In the genomic region with DNA sequence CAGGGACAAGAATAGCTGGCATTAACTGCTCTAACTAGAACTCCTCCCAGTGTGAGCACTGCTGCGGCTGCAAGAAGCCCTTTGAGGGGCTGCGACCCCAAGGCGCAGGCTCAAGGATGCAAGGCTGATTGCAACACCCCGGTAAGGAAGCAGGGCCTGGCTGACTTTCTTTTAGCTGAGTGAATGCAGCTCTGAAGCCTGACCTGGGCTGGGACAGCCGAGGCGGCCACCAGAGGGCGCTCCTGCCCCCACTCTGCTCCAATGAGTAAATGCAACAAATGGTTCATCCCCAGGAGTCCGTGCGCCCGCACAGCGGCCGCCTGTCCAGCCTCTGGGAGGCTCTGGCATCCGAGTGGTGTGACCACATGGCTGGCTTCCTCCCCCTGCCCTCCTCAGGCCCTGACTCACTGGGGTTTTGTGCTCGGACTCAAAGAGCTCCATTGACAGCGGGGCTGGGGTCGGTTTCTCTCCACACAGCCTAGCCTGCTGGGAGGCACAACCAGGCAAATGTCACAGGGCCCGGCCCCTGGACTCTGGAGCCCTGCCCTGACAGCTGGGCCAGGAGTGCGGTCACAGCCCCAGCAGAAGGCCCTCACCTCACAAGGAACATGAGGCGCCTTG, we compare ENCODE assay signal across 8 cellular contexts. TPM values are rescaled to one million over a fixed set of nuclear protein-coding genes. Genes with fewer than 3 reads are reported as not detected.
A peak's percentile ranks its signal among the peaks of the same experiment; 100 is the strongest.
DNase-seq lines count a peak whose midpoint lies in the region; ATAC-seq and FAIRE-seq lines count a peak whose summit lies in the region.

A gene with protein sequence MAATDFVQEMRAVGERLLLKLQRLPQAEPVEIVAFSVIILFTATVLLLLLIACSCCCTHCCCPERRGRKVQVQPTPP (plus strand): TSS at position 572 of the 621 bp plus-strand sequence. CDS start 6,768 bp downstream, outside the sequence.

- no peaks in the 10 kb centered on the region for H3K9me3 ChIP-seq in neuronal stem cell (replicated peaks in 1 of 2; ENCODE audit: control insufficient read depth in 2 of 2, insufficient read depth in 1 of 2, low read depth in 1 of 2, low read length in 2 of 2)

- H3K27ac ChIP-seq in neuronal stem cell (replicated peaks; ENCODE audit: low read length) = peak within 1 kb of the TSS; percentile 52

- H4K8ac ChIP-seq in neuronal stem cell (ENCODE audit: low read depth, low read length) = no peak within 1 kb of the TSS

- H4K91ac ChIP-seq in neuronal stem cell (ENCODE audit: low read depth, low read length, poor library complexity) = no peak within 1 kb of the TSS

- no peak within 1 kb of the TSS for H3K27ac Mint-ChIP-seq in stimulated activated naive CD8-positive, alpha-beta T cell treated with anti-CD3 and anti-CD28 coated beads, Interleukin-15, amount 100 ng/mL, for 72 hours

- peaks cover 10 to 11% of the 10 kb centered on the region in 2 donors for H3K36me3 ChIP-seq in neuronal stem cell (replicated peaks in 1 of 2; ENCODE audit: control insufficient read depth in 2 of 2, insufficient read depth in 2 of 2, low read length in 2 of 2)

- peak within 1 kb of the TSS; percentile 95 for H3K18ac ChIP-seq in neuronal stem cell (ENCODE audit: low read length)

- no peak within 1 kb of the TSS for H3K4me3 Mint-ChIP-seq in stimulated activated naive CD8-positive, alpha-beta T cell treated with anti-CD3 and anti-CD28 coated beads, Interleukin-15, amount 100 ng/mL, for 72 hours

- H3K27me3 ChIP-seq in neuronal stem cell (ENCODE audit: control insufficient read depth in 3 of 3, insufficient read depth in 3 of 3, low read depth in 1 of 3, low read length in 3 of 3) = no peaks in the 10 kb centered on the region

- FAIRE-seq in G401.6 (lab: Jason Lieb, UNC) = peak; percentile 49

- H3K4me3 ChIP-seq in neuronal stem cell (ENCODE audit: low read length in 2 of 2) = peak within 1 kb of the TSS in 1 of 2 donors; percentile 65

- H3K4me2 ChIP-seq in neuronal stem cell (ENCODE audit: insufficient read depth, low read length, poor library complexity, severe bottlenecking) = peak within 1 kb of the TSS; percentile 52

- H3K79me1 ChIP-seq in neuronal stem cell (ENCODE audit: low read depth, low read length) = no peaks in the 10 kb centered on the region

- peak; percentile 99 for DNase-seq in HuH-7 (ENCODE audit: low spot score)
- DNase-seq in SK-MEL-5 (ENCODE audit: low read depth, low spot score) = peak; percentile 80
- peak; percentile 83 for DNase-seq in activated naive CD4-positive, alpha-beta T cell treated with Interleukin-2 at 50 U/mL for 16 hours
- peak; percentile 88 for DNase-seq in foreskin melanocyte
- peak; percentile 81 for DNase-seq in neuronal stem cell (ENCODE audit: low spot score)
- peak; percentile 79 to 81 for DNase-seq in stimulated activated naive CD8-positive, alpha-beta T cell treated with anti-CD3 and anti-CD28 coated beads, Interleukin-15, amount 100 ng/mL, for 72 hours

- H2AFZ ChIP-seq in neuronal stem cell (ENCODE audit: low read length) = peak within 1 kb of the TSS; percentile 30

- H3K9me3 Mint-ChIP-seq in stimulated activated naive CD8-positive, alpha-beta T cell treated with anti-CD3 and anti-CD28 coated beads, Interleukin-15, amount 100 ng/mL, for 72 hours = no peaks in the 10 kb centered on the region

- peak within 1 kb of the TSS; percentile 64 for H2AK5ac ChIP-seq in neuronal stem cell (ENCODE audit: low read depth, low read length)

- H3K27me3 Mint-ChIP-seq in stimulated activated naive CD8-positive, alpha-beta T cell treated with anti-CD3 and anti-CD28 coated beads, Interleukin-15, amount 100 ng/mL, for 72 hours = no peaks in the 10 kb centered on the region

- in situ Hi-C loops in SK-MEL-5 (cut with HindIII; ENCODE audit: low pct_unique_long_range_greater_than_20kb, low sequenced_read_pairs) = no loop called here

- no peak within 1 kb of the TSS for H3K4ac ChIP-seq in neuronal stem cell (ENCODE audit: low read length)

- no peak within 1 kb of the TSS for H2BK120ac ChIP-seq in neuronal stem cell (ENCODE audit: low read depth, low read length)

- H3K4me1 Mint-ChIP-seq in stimulated activated naive CD8-positive, alpha-beta T cell treated with anti-CD3 and anti-CD28 coated beads, Interleukin-15, amount 100 ng/mL, for 72 hours = peaks cover 13% of the 10 kb centered on the region

- peaks cover 24 to 25% of the 10 kb centered on the region in 2 donors for H3K4me1 ChIP-seq in neuronal stem cell (ENCODE audit: control insufficient read depth in 2 of 2, insufficient read depth in 1 of 2, low read depth in 1 of 2, low read length in 2 of 2)

- peak within 1 kb of the TSS; percentile 78 for H3K9ac ChIP-seq in neuronal stem cell (ENCODE audit: low read depth, low read length, poor library complexity)

- H2BK15ac ChIP-seq in neuronal stem cell (ENCODE audit: low read length) = no peak within 1 kb of the TSS

- H2BK5ac ChIP-seq in neuronal stem cell (ENCODE audit: low read length) = peak within 1 kb of the TSS; percentile 61

- ATAC-seq in stimulated activated naive CD8-positive, alpha-beta T cell treated with anti-CD3 and anti-CD28 coated beads, Interleukin-15, amount 100 ng/mL, for 72 hours = peak; percentile 82
- no peak for ATAC-seq in GM18502 (IDR thresholded peaks at IDR 0.05; ENCODE audit: poor library complexity, unreplicated experiment)

- peak within 1 kb of the TSS; percentile 77 for H2BK12ac ChIP-seq in neuronal stem cell (ENCODE audit: low read length)

- H3K14ac ChIP-seq in neuronal stem cell (ENCODE audit: low read length) = peak within 1 kb of the TSS; percentile 99

- peak within 1 kb of the TSS; percentile 49 for H3K23ac ChIP-seq in neuronal stem cell (ENCODE audit: low read depth, low read length, poor library complexity)

- no CpG with 5 or more reads among the region's 19 CpGs for WGBS in neuronal stem cell (ENCODE audit: extremely low coverage in 2 of 2, insufficient read length in 2 of 2, insufficient replicate concordance in 1 of 2), 2 donors

RNA-seq across cellular contexts. Expression of the gene that starts here (rescaled TPM):
- total RNA-seq in SK-MEL-5 (2014; rRNA removed; shearing (Covaris generic)) = not detected in 2 replicates
- not detected in 2 replicates for polyA plus RNA-seq in SK-MEL-5 (2015; cell fraction: cytosol; rRNA removed)
- polyA plus RNA-seq in SK-MEL-5 (2015; cell fraction: nucleus; rRNA removed) = not detected in 2 replicates
- not detected for polyA plus RNA-seq in neuronal stem cell (2013, experiment 1 of 2)
- not detected for polyA plus RNA-seq in neuronal stem cell (2013, experiment 2 of 2)

Comparison
In these comparisons a context has a peak if more than half of its experiments do, and no peak if none do; other contexts are left out.
1. Peak in DNase-seq in SK-MEL-5; RNA of the gene not detected or under 1 TPM.